In genomic region chr3:196568246-196569002, GRCh38 we compare ENCODE assay signal across 8 cellular contexts.
DNase-seq lines count a peak whose midpoint lies in the region; ATAC-seq and TF ChIP-seq lines count a peak whose summit lies in the region.

A gene with protein sequence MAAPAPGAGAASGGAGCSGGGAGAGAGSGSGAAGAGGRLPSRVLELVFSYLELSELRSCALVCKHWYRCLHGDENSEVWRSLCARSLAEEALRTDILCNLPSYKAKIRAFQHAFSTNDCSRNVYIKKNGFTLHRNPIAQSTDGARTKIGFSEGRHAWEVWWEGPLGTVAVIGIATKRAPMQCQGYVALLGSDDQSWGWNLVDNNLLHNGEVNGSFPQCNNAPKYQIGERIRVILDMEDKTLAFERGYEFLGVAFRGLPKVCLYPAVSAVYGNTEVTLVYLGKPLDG (plus strand): TSS chr3:196568660. CDS start chr3:196568985, 325 bp downstream.
Gene WDR53 (minus strand): TSS chr3:196568554. CDS start chr3:196561475, 7,079 bp downstream.

- H3K4me1 ChIP-seq in BLaER1: peaks cover 40% of the 10 kb centered on the region

- H3K27ac ChIP-seq in BLaER1: peak within 1 kb of the TSS; percentile 83

- H3K27me3 ChIP-seq in BLaER1: no peaks in the 10 kb centered on the region

- peak within 1 kb of the TSS; percentile 96 for H3K4me3 ChIP-seq in BLaER1
- H3K4me3 ChIP-seq in choroid plexus epithelial cell (ENCODE audit: low read depth, low read length): peak within 1 kb of the TSS; percentile 98

- peaks cover 21% of the 10 kb centered on the region for H4K20me1 ChIP-seq in BLaER1

- H3K36me3 ChIP-seq in BLaER1: peaks cover 16% of the 10 kb centered on the region

- peak within 1 kb of the TSS; percentile 92 for H3K9ac ChIP-seq in BLaER1

- ATAC-seq in GM19324 (IDR thresholded peaks at IDR 0.05; ENCODE audit: low FRiP score, unreplicated experiment) (peak; percentile 95), HG03460 (IDR thresholded peaks at IDR 0.05; ENCODE audit: unreplicated experiment) (peak; percentile 92)

- peak within 1 kb of the TSS; percentile 94 for H3K4me2 ChIP-seq in BLaER1

- no peak for TF ChIP-seq CTCF in choroid plexus epithelial cell (conservative IDR thresholded peaks at IDR 0.05; ENCODE audit: low read depth, low read length)

- DNase-seq in NCI-H524 treated with DMSO at 0.1 percent for 48 hours (lab: John Stamatoyannopoulos, UW) (peak; percentile 78), choroid plexus epithelial cell (ENCODE audit: low read depth) (peak; percentile 95), kidney glomerular epithelial cell (lab: John Stamatoyannopoulos, UW) (peak; percentile 90)
- DNase-seq in activated CD4-positive, alpha-beta T cell treated with anti-CD3 and anti-CD28 coated beads for 4 hours: peak; percentile 94
- peak; percentile 89 to 93 for DNase-seq in stimulated activated CD4-positive, alpha-beta T cell treated with anti-CD3 and anti-CD28 coated beads, Interleukin-15, amount 100 ng/mL, for 48 hours (ENCODE audit: low read depth in 2 of 2)

- H3K9me3 ChIP-seq in BLaER1: no peaks in the 10 kb centered on the region

Comparison
In these comparisons a context has a peak if more than half of its experiments do, and no peak if none do; other contexts are left out.
1. Peak in every context shown above with its lines: DNase-seq, ATAC-seq, H3K4me3 ChIP-seq and H3K27ac ChIP-seq.